ENCODE assay signal across 9 cellular contexts in genomic region chr6:52286798-52287432, GRCh38. TPM values are rescaled to one million over a fixed set of nuclear protein-coding genes. Genes with fewer than 3 reads are reported as not detected.
DNase-seq lines count a peak whose midpoint lies in the region; ATAC-seq, FAIRE-seq and TF ChIP-seq lines count a peak whose summit lies in the region.
"Had no signal": no experiment of that assay in that cellular context is flagged by ENCODE, and none has a peak within 500 bp of the region (broad histone marks: within the 10 kb centered on the region; RNA-seq: fewer than 3 reads in every experiment).

No MANE protein-coding gene starts in this region.

- peak overlapping the region; percentile 35 for H3K4me3 Mint-ChIP-seq in T-helper 1 cell treated with Interleukin-12 subunit alpha and Interleukin-12 subunit beta and Interleukin-4 antibody, amounts not matched to agents 30 μg/mL and 1 μg/mL, for 36 hours
- H3K4me3 Mint-ChIP-seq: memory B cell had no signal

- no peak overlapping the region for H3K4me3 ChIP-seq in astrocyte of the spinal cord (ENCODE audit: low read depth, low read length)

- in situ Hi-C loops in astrocyte of the spinal cord (cut with HindIII; ENCODE audit: low sequenced_read_pairs) = loop anchor here (25.0 kb wide), 1 partner anchor 375 kb away; the partner anchor contains the start of gene TMEM14A

- ATAC-seq in activated CD4-positive, CD25-positive, alpha-beta regulatory T cell treated with anti-CD3 and anti-CD28 coated beads, Interleukin-2, amount 50 U/mL, for 24 hours = no peak

- H3K27ac Mint-ChIP-seq in T-helper 1 cell treated with Interleukin-12 subunit alpha and Interleukin-12 subunit beta and Interleukin-4 antibody, amounts not matched to agents 30 μg/mL and 1 μg/mL, for 36 hours = peak overlapping the region; percentile 71
- H3K27ac Mint-ChIP-seq: memory B cell had no signal

- H3K36me3 Mint-ChIP-seq in T-helper 1 cell treated with Interleukin-12 subunit alpha and Interleukin-12 subunit beta and Interleukin-4 antibody, amounts not matched to agents 30 μg/mL and 1 μg/mL, for 36 hours (ENCODE audit: low read depth) = peaks cover 13% of the 10 kb centered on the region

- peak; percentile 91 for TF ChIP-seq CTCF in astrocyte of the spinal cord (IDR thresholded peaks at IDR 0.05; ENCODE audit: low read depth, low read length)

- intact Hi-C loops in posterior vena cava (cut with DNase I) = no loop called here

- peaks cover 4% of the 10 kb centered on the region for H3K27me3 Mint-ChIP-seq in T-helper 1 cell treated with Interleukin-12 subunit alpha and Interleukin-12 subunit beta and Interleukin-4 antibody, amounts not matched to agents 30 μg/mL and 1 μg/mL, for 36 hours (ENCODE audit: low read depth)
- H3K27me3 Mint-ChIP-seq: memory B cell had no signal

- peak; percentile 27 for DNase-seq in activated CD4-positive, CD25-positive, alpha-beta regulatory T cell treated with anti-CD3 and anti-CD28 coated beads, Interleukin-2, amount 50 U/mL, for 16 hours (ENCODE audit: low read depth, low spot score)
- peak; percentile 77 for DNase-seq in NCI-H146 (lab: John Stamatoyannopoulos, UW)
- peak; percentile 71 for DNase-seq in astrocyte of the spinal cord (ENCODE audit: low read depth, low spot score)
- peak; percentile 61 for DNase-seq in stimulated activated CD4-positive, alpha-beta T cell treated with anti-CD3 and anti-CD28 coated beads, Interleukin-1b, Interleukin-23, amount 100 ng/mL, for 48 hours
- DNase-seq in posterior vena cava (ENCODE audit: low spot score) = no peak

- FAIRE-seq in islet of Langerhans (lab: Jason Lieb, UNC) = peak; percentile 58

- H3K9me3 Mint-ChIP-seq in T-helper 1 cell treated with Interleukin-12 subunit alpha and Interleukin-12 subunit beta and Interleukin-4 antibody, amounts not matched to agents 30 μg/mL and 1 μg/mL, for 36 hours = no peaks in the 10 kb centered on the region
- H3K9me3 Mint-ChIP-seq: memory B cell had no signal

- peaks cover 22% of the 10 kb centered on the region for H3K4me1 Mint-ChIP-seq in T-helper 1 cell treated with Interleukin-12 subunit alpha and Interleukin-12 subunit beta and Interleukin-4 antibody, amounts not matched to agents 30 μg/mL and 1 μg/mL, for 36 hours (ENCODE audit: low read depth)

RNA-seq across cellular contexts. Expression of gene MCM3, which starts 2.4 kb away (rescaled TPM):
- total RNA-seq in posterior vena cava = 10 to 100 TPM; 24.5 to 25.6 TPM

RNA-seq across cellular contexts. Expression of gene IL17F, which starts 42.6 kb away (rescaled TPM):
- not detected for total RNA-seq in posterior vena cava
